Comparison of ENCODE assay signal across 20 cellular contexts in genomic region chr10:3549118-3549517, GRCh38.
"Had no signal": no experiment of that assay in that cellular context is flagged by ENCODE, and none has a peak within 500 bp of the region (broad histone marks: within the 10 kb centered on the region; RNA-seq: fewer than 3 reads in every experiment).

No MANE protein-coding gene starts in this region.

- H3K27me3 ChIP-seq: esophagus squamous epithelium, gastroesophageal sphincter, pancreas, suprapubic skin, thyroid gland, upper lobe of left lung, uterus had no signal

- H3K36me3 ChIP-seq: esophagus squamous epithelium, gastroesophageal sphincter, pancreas, suprapubic skin, thyroid gland, upper lobe of left lung, uterus had no signal

- H3K27ac Mint-ChIP-seq: dendritic cell treated with granulocyte-macrophage colony-stimulating factor and Interleukin-4, amounts not matched to agents 40 ng/mL and 50 ng/mL, for 4 days; naive thymus-derived CD8-positive, alpha-beta T cell; progenitor cell of endocrine pancreas had no signal

- ATAC-seq: gastroesophageal sphincter; left lobe of liver; mucosa of descending colon; naive thymus-derived CD8-positive, alpha-beta T cell; pancreas; stimulated activated naive CD8-positive, alpha-beta T cell treated with anti-CD3 and anti-CD28 coated beads, Interleukin-15, Interleukin-2, amounts not matched to agents 100 U/mL and 50 U/mL, for 24 hours had no signal

- H3K27me3 Mint-ChIP-seq: naive thymus-derived CD8-positive, alpha-beta T cell; progenitor cell of endocrine pancreas had no signal

- H3K9me3 ChIP-seq: esophagus squamous epithelium, gastroesophageal sphincter, mucosa of descending colon, pancreas, suprapubic skin, thyroid gland, upper lobe of left lung, uterus had no signal

- H3K4me3 ChIP-seq: esophagus squamous epithelium, gastroesophageal sphincter, mucosa of descending colon, pancreas, suprapubic skin, thyroid gland, upper lobe of left lung, uterus had no signal

- H3K27ac ChIP-seq: pancreas, suprapubic skin, upper lobe of left lung, uterus had no signal

- H3K4me3 Mint-ChIP-seq: dendritic cell treated with granulocyte-macrophage colony-stimulating factor and Interleukin-4, amounts not matched to agents 40 ng/mL and 50 ng/mL, for 4 days; naive thymus-derived CD8-positive, alpha-beta T cell had no signal

- H3K9me3 Mint-ChIP-seq: dendritic cell treated with granulocyte-macrophage colony-stimulating factor and Interleukin-4, amounts not matched to agents 40 ng/mL and 50 ng/mL, for 4 days had no signal

- H3K4me1 ChIP-seq: gastroesophageal sphincter, pancreas, suprapubic skin, thyroid gland, upper lobe of left lung, uterus had no signal

- DNase-seq: esophagus squamous epithelium; glutamatergic neuron; islet precursor cell; mammary epithelial cell; mucosa of descending colon; naive thymus-derived CD8-positive, alpha-beta T cell; pancreas; right cardiac atrium; small intestine; stimulated activated CD4-positive, alpha-beta T cell treated with anti-CD3 and anti-CD28 coated beads, Interleukin-12 subunit alpha, Interleukin-12 subunit beta, amount 100 ng/mL, for 4 hours; stimulated activated CD4-positive, alpha-beta T cell treated with anti-CD3 and anti-CD28 coated beads, Interleukin-2, amount 100 ng/mL, for 48 hours; stimulated activated naive CD8-positive, alpha-beta T cell treated with anti-CD3 and anti-CD28 coated beads, Interleukin-15, Interleukin-2, amounts not matched to agents 100 U/mL and 50 U/mL, for 24 hours; thyroid gland; upper lobe of left lung; uterus had no signal
